ENCODE assay signal across 17 cellular contexts in genomic region chr17:7224661-7225111, GRCh38. TPM values are rescaled to one million over a fixed set of nuclear protein-coding genes. Genes with fewer than 3 reads are reported as not detected.
DNase-seq lines count a peak whose midpoint lies in the region; ATAC-seq and TF ChIP-seq lines count a peak whose summit lies in the region.
"Had no signal": no experiment of that assay in that cellular context is flagged by ENCODE, and none has a peak within 500 bp of the region (broad histone marks: within the 10 kb centered on the region; RNA-seq: fewer than 3 reads in every experiment).

No MANE protein-coding gene starts in this region.

- CTCF ChIA-PET in A673 (lab: Charles Lee) (no interaction called here), Panc1 (lab: Charles Lee) (no interaction called here)

- H3K27me3 ChIP-seq in A673 (replicated peaks; ENCODE audit: insufficient read depth, low read depth, low read length, poor library complexity), result no peaks in the 10 kb centered on the region
- no peaks in the 10 kb centered on the region for H3K27me3 ChIP-seq in Panc1 (ENCODE audit: control insufficient read depth, insufficient read depth, low read length)
- H3K27me3 ChIP-seq: breast epithelium, pancreas, SJSA1, upper lobe of left lung had no signal

- in situ Hi-C loops in Panc1 (cut with HindIII; ENCODE audit: low pct_unique_long_range_greater_than_20kb, low sequenced_read_pairs), result no loop called here

- POLR2A ChIA-PET in A673 (lab: Charles Lee; ENCODE audit: low non-redundant PET), result interaction anchor here (0.6 kb wide), 1 partner anchor 8 kb away, joined by 3 read pairs; no protein-coding TSS in a partner anchor
- POLR2A ChIA-PET in Panc1 (lab: Charles Lee), result no interaction called here

- intact Hi-C loops in A673 (cut with micrococcal nuclease; ENCODE audit: unreplicated experiment) (no loop called here), Panc1 (cut with micrococcal nuclease; ENCODE audit: unreplicated experiment) (no loop called here), left ventricle myocardium superior (cut with micrococcal nuclease) (no loop called here)

- H3K4me1 ChIP-seq in A673 (ENCODE audit: insufficient read depth, low read length, poor library complexity, severe bottlenecking), result peaks cover 5% of the 10 kb centered on the region
- H3K4me1 ChIP-seq in Panc1 (ENCODE audit: control insufficient read depth, insufficient read depth, low read length), result peaks cover 45% of the 10 kb centered on the region

- H3K9me3 ChIP-seq in A673 (ENCODE audit: low read depth, low read length, poor library complexity, severe bottlenecking), result no peaks in the 10 kb centered on the region
- H3K9me3 ChIP-seq in Panc1 (ENCODE audit: control insufficient read depth, insufficient read depth, low read depth, low read length), result no peaks in the 10 kb centered on the region
- H3K9me3 ChIP-seq: breast epithelium, pancreas, SJSA1, upper lobe of left lung had no signal

- DNase-seq in A673 (ENCODE audit: low spot score) (no peak), Panc1 (ENCODE audit: low read depth, low spot score) (no peak), left ventricle myocardium superior (peak; percentile 29), HCEC 1CT (no peak), coronary artery (ENCODE audit: low spot score) (no peak)
- DNase-seq in NK-92 treated with Interleukin-12 subunit alpha and Interleukin-12 subunit beta, amount 100 ng/mL, for 24 hours (lab: John Stamatoyannopoulos, UW), result no peak
- DNase-seq: activated naive CD8-positive, alpha-beta T cell treated with anti-CD3 and anti-CD28 coated beads, Interleukin-2, amount 10 ng/mL, durations not matched to agents 7 days and 5 days; naive B cell; NCI-H1417; NCI-H524 treated with DMSO at 0.1 percent for 48 hours; stimulated activated CD4-positive, alpha-beta T cell treated with anti-CD3 and anti-CD28 coated beads, Interleukin-2, amount 100 ng/mL, for 24 hours; stimulated activated naive CD8-positive, alpha-beta T cell treated with anti-CD3 and anti-CD28 coated beads, Interleukin-15, amount 100 ng/mL, for 72 hours had no signal

- H3K27ac ChIP-seq in A673 (ENCODE audit: low read depth, low read length, poor library complexity, severe bottlenecking), result no peak overlapping the region
- peak overlapping the region; percentile 75 for H3K27ac ChIP-seq in Panc1 (ENCODE audit: low read length)
- H3K27ac ChIP-seq in coronary artery, result no peak overlapping the region
- H3K27ac ChIP-seq: SJSA1, upper lobe of left lung had no signal

- TF ChIP-seq CTCF in A673 (conservative IDR thresholded peaks at IDR 0.05; ENCODE audit: low read depth, low read length) (no peak), Panc1 (IDR thresholded peaks at IDR 0.05) (no peak), coronary artery (IDR thresholded peaks at IDR 0.05) (no peak)

- BruUV-seq in A673 (replicated peaks; lab: Mats Ljungman, UMichigan), result TSS peak; percentile 34
- no TSS peak for BruUV-seq in Panc1 (replicated peaks; lab: Mats Ljungman, UMichigan)

- H3K36me3 ChIP-seq in A673 (ENCODE audit: insufficient read depth, low read length, poor library complexity, severe bottlenecking), result peaks cover 87% of the 10 kb centered on the region
- peaks cover 5% of the 10 kb centered on the region; the same call in 1 of the 2 replicates for H3K36me3 ChIP-seq in Panc1 (ENCODE audit: control insufficient read depth, insufficient read depth, low read length)
- H3K36me3 ChIP-seq: breast epithelium had no signal

- ATAC-seq in Panc1 (peak; percentile 2; the same call in 1 of the 2 replicates), left ventricle myocardium superior (no peak)
- ATAC-seq: pancreas; stimulated activated naive CD8-positive, alpha-beta T cell treated with anti-CD3 and anti-CD28 coated beads, Interleukin-15, amount 100 ng/mL, for 72 hours had no signal

- H3K4me3 ChIP-seq in A673 (ENCODE audit: low read depth, low read length, poor library complexity, severe bottlenecking), result no peak overlapping the region
- H3K4me3 ChIP-seq in Panc1 (ENCODE audit: low read depth in 2 of 2, low read length in 2 of 2), result no peak overlapping the region
- no peak overlapping the region for H3K4me3 ChIP-seq in coronary artery
- H3K4me3 ChIP-seq: breast epithelium, lung, pancreas, SJSA1, upper lobe of left lung had no signal

RNA-seq across cellular contexts. Expression of gene ACADVL, which starts 4.9 kb away (rescaled TPM):
- 425 and 509 TPM in 2 replicates for total RNA-seq in A673 (2021)
- 305 TPM for total RNA-seq in Panc1 (2021; ENCODE audit: unreplicated experiment)
- polyA plus RNA-seq in Panc1 (2012; ENCODE audit: insufficient read length), result 289 TPM
- total RNA-seq in left ventricle myocardium superior, result 2,270 TPM

RNA-seq across cellular contexts. Expression of gene DLG4, which starts 5.0 kb away (rescaled TPM):
- total RNA-seq in A673 (2021), result 74.7 and 86.6 TPM in 2 replicates
- 32.4 TPM for total RNA-seq in Panc1 (2021; ENCODE audit: unreplicated experiment)
- polyA plus RNA-seq in Panc1 (2012; ENCODE audit: insufficient read length), result 44.9 TPM
- 21.3 TPM for total RNA-seq in left ventricle myocardium superior

RNA-seq across cellular contexts. Expression of gene DVL2, which starts 9.6 kb away (rescaled TPM):
- total RNA-seq in A673 (2021), result 133 and 139 TPM in 2 replicates
- total RNA-seq in Panc1 (2021; ENCODE audit: unreplicated experiment), result 84.2 TPM
- polyA plus RNA-seq in Panc1 (2012; ENCODE audit: insufficient read length), result 108 TPM
- total RNA-seq in left ventricle myocardium superior, result 23.5 TPM

RNA-seq across cellular contexts. Expression of gene PHF23, which starts 14.6 kb away (rescaled TPM):
- total RNA-seq in A673 (2021), result 84.0 and 85.1 TPM in 2 replicates
- total RNA-seq in Panc1 (2021; ENCODE audit: unreplicated experiment), result 69.3 TPM
- polyA plus RNA-seq in Panc1 (2012; ENCODE audit: insufficient read length), result 68.6 TPM
- total RNA-seq in left ventricle myocardium superior, result 29.4 TPM

RNA-seq across cellular contexts. Expression of gene GABARAP, which starts 17.6 kb away (rescaled TPM):
- total RNA-seq in A673 (2021) (296 and 314 TPM in 2 replicates), Panc1 (2021; ENCODE audit: unreplicated experiment) (289 TPM), left ventricle myocardium superior (456 TPM)
- polyA plus RNA-seq in Panc1 (2012; ENCODE audit: insufficient read length), result 175 TPM
